ENCODE assay signal across 8 cellular contexts in genomic region chr7:78039791-78040776, GRCh38.
DNase-seq lines count a peak whose midpoint lies in the region; ATAC-seq and TF ChIP-seq lines count a peak whose summit lies in the region.

No MANE protein-coding gene starts in this region.

- H3K4ac ChIP-seq in trophoblast cell (ENCODE audit: low read depth, low read length), result no peak overlapping the region

- DNase-seq in BE2C (peak; percentile 19), trophoblast cell (peak; percentile 37 to 47), NCI-H524 (lab: John Stamatoyannopoulos, UW) (no peak), SW480 (ENCODE audit: low spot score) (no peak)
- DNase-seq in activated CD4-positive, CD25-positive, alpha-beta regulatory T cell (lab: John Stamatoyannopoulos, UW), result peak in 3 of 4 experiments; percentile 15 to 32 (median 17)
- peak; percentile 7 to 30 (median 17) for DNase-seq in effector memory CD4-positive, alpha-beta T cell

- no peaks in the 10 kb centered on the region for H3K79me1 ChIP-seq in trophoblast cell (ENCODE audit: low read length)

- no peak overlapping the region for H3K23ac ChIP-seq in trophoblast cell (ENCODE audit: low read length)

- no peak overlapping the region for H3K18ac ChIP-seq in trophoblast cell (ENCODE audit: low read length)

- no peaks in the 10 kb centered on the region for H3K79me2 ChIP-seq in trophoblast cell (ENCODE audit: control insufficient read depth, insufficient read depth, low read length, poor library complexity)

- no peak overlapping the region for H2BK120ac ChIP-seq in trophoblast cell (ENCODE audit: insufficient read depth, low read length, poor library complexity)

- H3K27me3 ChIP-seq in BE2C (no peaks in the 10 kb centered on the region), trophoblast cell (ENCODE audit: insufficient read depth, low read length) (no peaks in the 10 kb centered on the region)
- H3K27me3 ChIP-seq in effector memory CD4-positive, alpha-beta T cell (replicated peaks; ENCODE audit: control insufficient read depth, insufficient read depth, low read length, poor library complexity, severe bottlenecking), result peaks cover 5% of the 10 kb centered on the region

- H2AFZ ChIP-seq in trophoblast cell (ENCODE audit: insufficient read depth, low read length, poor library complexity), result no peak overlapping the region

- H4K12ac ChIP-seq in trophoblast cell (ENCODE audit: low read depth, low read length), result no peak overlapping the region

- H3K4me3 ChIP-seq in BE2C (ENCODE audit: low read depth, low read length) (no peak overlapping the region), trophoblast cell (ENCODE audit: low read depth, low read length) (no peak overlapping the region)
- H3K4me3 ChIP-seq in effector memory CD4-positive, alpha-beta T cell (ENCODE audit: insufficient read depth, low read depth, low read length, poor library complexity, severe bottlenecking), result no peak overlapping the region

- no peak overlapping the region for H4K8ac ChIP-seq in trophoblast cell (ENCODE audit: low read depth, low read length)

- H3K9me3 ChIP-seq in BE2C (no peaks in the 10 kb centered on the region), trophoblast cell (ENCODE audit: insufficient read depth, low read depth, low read length) (no peaks in the 10 kb centered on the region)
- no peaks in the 10 kb centered on the region for H3K9me3 ChIP-seq in effector memory CD4-positive, alpha-beta T cell (ENCODE audit: control insufficient read depth, low read length)

- H4K91ac ChIP-seq in trophoblast cell (ENCODE audit: low read depth, low read length), result no peak overlapping the region

- H3K27ac ChIP-seq in effector memory CD4-positive, alpha-beta T cell (ENCODE audit: insufficient read depth, low read length, poor library complexity, severe bottlenecking), result no peak overlapping the region
- no peak overlapping the region for H3K27ac ChIP-seq in trophoblast cell (ENCODE audit: low read depth, low read length)

- no peak overlapping the region for H3K9ac ChIP-seq in trophoblast cell (ENCODE audit: low read length)

- peak; percentile 39 for TF ChIP-seq CTCF in BE2C (IDR thresholded peaks at IDR 0.05; ENCODE audit: low read depth, low read length)

- ATAC-seq in GM19395 (IDR thresholded peaks at IDR 0.05; ENCODE audit: unreplicated experiment), result peak; percentile 96
- ATAC-seq in HG03378 (IDR thresholded peaks at IDR 0.05; ENCODE audit: unreplicated experiment), result peak; percentile 84

- no peak overlapping the region for H2BK5ac ChIP-seq in trophoblast cell (ENCODE audit: low read depth, low read length, poor library complexity)

- H3K4me2 ChIP-seq in trophoblast cell (ENCODE audit: low read length), result peak overlapping the region; percentile 47

- no peak overlapping the region for H2BK12ac ChIP-seq in trophoblast cell (ENCODE audit: low read length)

- H2AK5ac ChIP-seq in trophoblast cell (ENCODE audit: low read length), result no peak overlapping the region

- H3K4me1 ChIP-seq in BE2C, result no peaks in the 10 kb centered on the region
- peaks cover 3% of the 10 kb centered on the region for H3K4me1 ChIP-seq in effector memory CD4-positive, alpha-beta T cell (ENCODE audit: control insufficient read depth, insufficient read depth, low read length, poor library complexity, severe bottlenecking)
- H3K4me1 ChIP-seq in trophoblast cell (ENCODE audit: control insufficient read depth in 1 of 2, insufficient read depth in 2 of 2, low read length in 2 of 2), result peaks cover 0 to 2% of the 10 kb centered on the region in 2 experiments

- WGBS in trophoblast cell (ENCODE audit: extremely low coverage, insufficient coverage, insufficient read length), result no CpG with 5 or more reads among the region's 40 CpGs

- H3K36me3 ChIP-seq in BE2C (no peaks in the 10 kb centered on the region), trophoblast cell (ENCODE audit: control insufficient read depth in 1 of 2, insufficient read depth in 2 of 2, low read length in 2 of 2) (no peaks in the 10 kb centered on the region)
- no peaks in the 10 kb centered on the region for H3K36me3 ChIP-seq in effector memory CD4-positive, alpha-beta T cell (ENCODE audit: control insufficient read depth, insufficient read depth, low read length)

- no peak overlapping the region for H3K14ac ChIP-seq in trophoblast cell (ENCODE audit: low read length)

Comparison
In these comparisons a context has a peak if more than half of its experiments do, and no peak if none do; other contexts are left out.
1. DNase-seq: peak in BE2C (single experiment), activated CD4-positive, CD25-positive, alpha-beta regulatory T cell (3 of 4), effector memory CD4-positive, alpha-beta T cell (3 of 3) and trophoblast cell (2 of 2); none in NCI-H524 (0 of 2) and SW480 (single experiment).